In the genomic region with DNA sequence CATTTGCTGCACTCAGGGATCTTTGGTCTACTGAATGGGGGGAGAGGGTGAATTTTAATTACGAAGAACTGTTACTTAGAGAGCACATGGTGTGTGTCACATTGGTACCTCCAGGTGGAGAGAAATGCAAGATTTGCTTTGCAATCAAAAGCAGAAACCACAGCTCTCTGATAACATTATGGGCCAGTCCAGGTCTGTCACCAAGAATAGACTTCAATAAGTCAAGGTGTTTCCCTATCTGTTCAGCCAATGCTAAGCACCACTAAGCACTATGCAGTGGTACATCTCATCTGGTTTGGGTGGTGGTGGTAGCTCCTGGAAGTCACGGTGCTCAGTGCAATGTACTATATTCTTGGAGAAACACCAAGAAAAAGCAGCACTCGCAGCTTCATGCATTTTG, we compare ENCODE assay signal across 15 cellular contexts.
DNase-seq lines count a peak whose midpoint lies in the region; ATAC-seq, FAIRE-seq and TF ChIP-seq lines count a peak whose summit lies in the region.
"Had no signal": no experiment of that assay in that cellular context is flagged by ENCODE, and none has a peak within 500 bp of the region (broad histone marks: within the 10 kb centered on the region; RNA-seq: fewer than 3 reads in every experiment).

No MANE protein-coding gene starts in this region.

- peak overlapping the region; percentile 92 for H3K4me3 ChIP-seq in CD4-positive, CD25-positive, alpha-beta regulatory T cell (ENCODE audit: low read depth, low read length)
- H3K4me3 ChIP-seq in KMS-11 (IDR thresholded peaks at IDR 0.05; ENCODE audit: insufficient read depth, low read depth, low read length), result no peak overlapping the region

- no peak for ATAC-seq in CD4-positive, CD25-positive, alpha-beta regulatory T cell (ENCODE audit: low read depth in 2 of 2)
- ATAC-seq in naive thymus-derived CD8-positive, alpha-beta T cell, result peak; percentile 2 to 4

- peaks cover 11% of the 10 kb centered on the region for H3K36me3 Mint-ChIP-seq in CD4-positive, CD25-positive, alpha-beta regulatory T cell
- peaks cover 5% of the 10 kb centered on the region for H3K36me3 Mint-ChIP-seq in activated naive CD8-positive, alpha-beta T cell
- peaks cover 3 to 23% (median 22%) of the 10 kb centered on the region in 3 donors for H3K36me3 Mint-ChIP-seq in naive thymus-derived CD8-positive, alpha-beta T cell

- H3K4me1 Mint-ChIP-seq in CD4-positive, CD25-positive, alpha-beta regulatory T cell, result peaks cover 30 to 89% (median 66%) of the 10 kb centered on the region in 4 donors
- H3K4me1 Mint-ChIP-seq in activated naive CD8-positive, alpha-beta T cell (ENCODE audit: low read depth), result peaks cover 91% of the 10 kb centered on the region
- peaks cover 36 to 94% (median 80%) of the 10 kb centered on the region in 4 donors for H3K4me1 Mint-ChIP-seq in naive thymus-derived CD8-positive, alpha-beta T cell

- no peaks in the 10 kb centered on the region for H3K9me3 Mint-ChIP-seq in CD4-positive, CD25-positive, alpha-beta regulatory T cell
- no peaks in the 10 kb centered on the region for H3K9me3 Mint-ChIP-seq in activated naive CD8-positive, alpha-beta T cell (ENCODE audit: low read depth)
- H3K9me3 Mint-ChIP-seq in naive thymus-derived CD8-positive, alpha-beta T cell, result no peaks in the 10 kb centered on the region
- H3K9me3 Mint-ChIP-seq: H9 had no signal

- H3K36me3 ChIP-seq in CD4-positive, CD25-positive, alpha-beta regulatory T cell (ENCODE audit: control insufficient read depth, insufficient read depth, low read length), result peaks cover 14% of the 10 kb centered on the region
- H3K36me3 ChIP-seq in KMS-11 (ENCODE audit: insufficient read depth), result no peaks in the 10 kb centered on the region

- peak overlapping the region; percentile 91 to 98 (median 94) for H3K4me3 Mint-ChIP-seq in CD4-positive, CD25-positive, alpha-beta regulatory T cell
- H3K4me3 Mint-ChIP-seq in activated naive CD8-positive, alpha-beta T cell, result peak overlapping the region; percentile 90
- H3K4me3 Mint-ChIP-seq in naive thymus-derived CD8-positive, alpha-beta T cell, result peak overlapping the region; percentile 88 to 99 (median 97)

- no peaks in the 10 kb centered on the region for H3K9me3 ChIP-seq in CD4-positive, CD25-positive, alpha-beta regulatory T cell (ENCODE audit: control insufficient read depth in 2 of 2, low read length in 2 of 2)

- peak overlapping the region; percentile 96 to 97 (median 96) for H3K27ac Mint-ChIP-seq in CD4-positive, CD25-positive, alpha-beta regulatory T cell
- H3K27ac Mint-ChIP-seq in activated naive CD8-positive, alpha-beta T cell, result peak overlapping the region; percentile 99
- peak overlapping the region; percentile 96 to 100 (median 99) for H3K27ac Mint-ChIP-seq in naive thymus-derived CD8-positive, alpha-beta T cell

- H4K20me1 ChIP-seq in KMS-11 (ENCODE audit: insufficient read depth), result no peaks in the 10 kb centered on the region

- no peak for TF ChIP-seq CTCF in KMS-11 (conservative IDR thresholded peaks at IDR 0.05; ENCODE audit: low read depth, low read length)

- peaks cover 46% of the 10 kb centered on the region for H3K4me1 ChIP-seq in CD4-positive, CD25-positive, alpha-beta regulatory T cell (ENCODE audit: control insufficient read depth, insufficient read depth, low read length, poor library complexity, severe bottlenecking)
- peaks cover 80% of the 10 kb centered on the region for H3K4me1 ChIP-seq in KMS-11 (ENCODE audit: low read depth, poor library complexity, severe bottlenecking)

- H2AFZ ChIP-seq in KMS-11 (ENCODE audit: low read depth), result no peak overlapping the region

- peaks cover 54% of the 10 kb centered on the region for H3K79me2 ChIP-seq in KMS-11 (ENCODE audit: insufficient read depth, low read depth)

- DNase-seq in CD4-positive, CD25-positive, alpha-beta regulatory T cell, result peak in 1 of 3 donors; percentile 70
- peak in 2 of 10 donors; percentile 42 to 53 for DNase-seq in naive thymus-derived CD8-positive, alpha-beta T cell
- no peak for DNase-seq in NCI-H526 (lab: John Stamatoyannopoulos, UW)
- no peak for DNase-seq in GM19239 (ENCODE audit: insufficient read length, low spot score)
- no peak for DNase-seq in activated CD4-positive, CD25-positive, alpha-beta regulatory T cell (lab: John Stamatoyannopoulos, UW)
- DNase-seq in urothelium cell line (ENCODE audit: low spot score), result no peak
- DNase-seq: activated effector memory CD4-positive, alpha-beta T cell treated with anti-CD3 and anti-CD28 coated beads, Interleukin-2, amount 50 U/mL, for 16 hours; H9; NCI-H1105; NCI-H526 treated with DMSO at 0.1 percent for 48 hours; Right ventricle myocardium superior; stimulated activated CD4-positive, alpha-beta T cell treated with anti-CD3 and anti-CD28 coated beads, Interleukin-1b, Interleukin-23, amount 100 ng/mL, for 48 hours had no signal

- peak overlapping the region; percentile 87 for H3K4me2 ChIP-seq in KMS-11

- no peaks in the 10 kb centered on the region for H3K27me3 ChIP-seq in CD4-positive, CD25-positive, alpha-beta regulatory T cell (ENCODE audit: control insufficient read depth, insufficient read depth, low read length)
- no peaks in the 10 kb centered on the region for H3K27me3 ChIP-seq in KMS-11 (ENCODE audit: insufficient read depth, low read depth)

- no peaks in the 10 kb centered on the region for H3K27me3 Mint-ChIP-seq in CD4-positive, CD25-positive, alpha-beta regulatory T cell
- no peaks in the 10 kb centered on the region for H3K27me3 Mint-ChIP-seq in activated naive CD8-positive, alpha-beta T cell
- H3K27me3 Mint-ChIP-seq in naive thymus-derived CD8-positive, alpha-beta T cell, result no peaks in the 10 kb centered on the region

- H3K27ac ChIP-seq in CD4-positive, CD25-positive, alpha-beta regulatory T cell (ENCODE audit: insufficient read depth, low read length, poor library complexity, severe bottlenecking), result no peak overlapping the region
- peak overlapping the region; percentile 62 for H3K27ac ChIP-seq in KMS-11

- POLR2A ChIA-PET in naive thymus-derived CD8-positive, alpha-beta T cell (lab: Charles Lee), result interaction anchor here (0.6 to 23.3 kb wide), 7 partner anchors 9 to 299 kb away, joined by 3 to 654 read pairs (median 20); no protein-coding TSS in a partner anchor

- FAIRE-seq in GM19239 (lab: Jason Lieb, UNC) (no peak), urothelium cell line (lab: Jason Lieb, UNC) (no peak)
- FAIRE-seq: GM18507 had no signal

- H3K9ac ChIP-seq in KMS-11, result no peak overlapping the region; the same call in 1 of the 2 replicates

Comparison
In these comparisons a context has a peak if more than half of its experiments do, and no peak if none do; other contexts are left out.
1. ATAC-seq: peak in naive thymus-derived CD8-positive, alpha-beta T cell (2 of 2); none in CD4-positive, CD25-positive, alpha-beta regulatory T cell (0 of 2).
2. Peak in every context shown above with its lines, with median percentiles within 50 percentile points of each other: H3K27ac Mint-ChIP-seq and H3K4me3 Mint-ChIP-seq.